In the genomic region with DNA sequence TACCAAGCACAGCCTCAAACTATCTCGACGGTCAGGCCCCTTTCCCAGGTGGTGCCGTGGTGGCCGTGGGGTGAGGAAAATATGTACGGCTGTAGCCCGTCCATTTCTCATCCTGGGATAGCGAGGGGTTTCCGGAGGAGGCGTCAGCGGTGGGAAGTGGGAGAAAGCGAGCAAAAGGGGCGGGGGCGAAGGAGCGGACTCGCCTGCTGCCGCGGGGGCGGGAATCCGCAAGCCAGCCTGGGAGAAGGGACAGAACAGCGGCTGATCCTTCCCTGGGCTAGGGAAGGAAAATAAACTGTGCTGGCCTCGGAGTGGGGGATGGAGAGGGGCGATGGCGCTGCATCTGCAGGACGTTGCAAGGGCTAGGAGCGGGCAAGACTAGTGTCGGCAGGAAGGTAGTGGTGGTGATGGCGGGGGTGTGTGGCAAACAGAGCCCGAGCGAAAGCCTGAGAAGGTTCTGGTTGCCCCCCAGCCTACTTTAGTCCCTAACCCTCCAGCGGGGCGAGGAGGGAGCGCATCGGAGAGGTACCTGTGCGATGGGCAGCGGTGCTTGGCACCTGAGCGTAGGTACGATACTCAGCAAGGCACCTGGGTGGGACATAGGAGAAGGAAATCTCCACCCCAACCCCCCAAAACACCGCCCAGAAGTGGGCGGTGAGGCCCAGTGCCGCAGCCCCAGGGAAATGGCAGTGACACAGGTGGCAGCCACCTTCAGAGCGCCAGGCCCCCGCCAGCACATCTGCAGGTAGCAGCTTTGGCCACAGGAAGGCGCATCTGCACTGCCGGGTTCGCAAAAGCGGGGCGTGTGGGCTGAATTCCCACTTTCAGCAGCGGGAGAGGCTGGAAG, we compare ENCODE assay signal across 8 cellular contexts.
DNase-seq lines count a peak whose midpoint lies in the region; ATAC-seq and TF ChIP-seq lines count a peak whose summit lies in the region.

No MANE protein-coding gene starts in this region.

- H3K27ac ChIP-seq in VCaP = no peak overlapping the region

- POLR2A ChIA-PET in GM10248 (lab: Yijun Ruan, JAX) = no interaction called here

- CTCF ChIA-PET in GM10248 (lab: Yijun Ruan, JAX) = interaction anchor here (1.0 kb wide), 1 partner anchor 506 kb away, joined by 3 read pairs; no protein-coding TSS in a partner anchor

- DNase-seq in GM10248 (ENCODE audit: extremely low spot score) = peak; percentile 46
- DNase-seq in germinal center (ENCODE audit: low spot score) = peak; percentile 59
- DNase-seq in skeletal muscle cell (ENCODE audit: low read depth) = no peak
- DNase-seq in 8988T = no peak
- no peak for DNase-seq in SKM-1 treated with dmso at 0.1 percent for 144 hours (lab: John Stamatoyannopoulos, UW; ENCODE audit: unreplicated experiment)

- H3K4me3 ChIP-seq in skeletal muscle cell (ENCODE audit: low read depth, low read length) = peak overlapping the region; percentile 54

- TF ChIP-seq CTCF in GM10248 (IDR thresholded peaks at IDR 0.05; ENCODE audit: control extremely low read depth, extremely low read depth, low read depth, missing control alignments) (peak; percentile 77), LNCAP (IDR thresholded peaks at IDR 0.05) (peak; percentile 51), VCaP (conservative IDR thresholded peaks at IDR 0.05) (peak; percentile 75)

- ATAC-seq in GM19324 (IDR thresholded peaks at IDR 0.05; ENCODE audit: low FRiP score, unreplicated experiment) = no peak

Comparison
In these comparisons a context has a peak if more than half of its experiments do, and no peak if none do; other contexts are left out.
1. DNase-seq: peak in GM10248 (single experiment) and germinal center (single experiment); none in skeletal muscle cell (single experiment), 8988T (single experiment) and SKM-1 treated with dmso at 0.1 percent for 144 hours (single experiment).
2. Peak in every context shown above with its lines, with median percentiles within 50 percentile points of each other: CTCF ChIP-seq.